ENCODE assay signal across 12 cellular contexts in the genomic region with DNA sequence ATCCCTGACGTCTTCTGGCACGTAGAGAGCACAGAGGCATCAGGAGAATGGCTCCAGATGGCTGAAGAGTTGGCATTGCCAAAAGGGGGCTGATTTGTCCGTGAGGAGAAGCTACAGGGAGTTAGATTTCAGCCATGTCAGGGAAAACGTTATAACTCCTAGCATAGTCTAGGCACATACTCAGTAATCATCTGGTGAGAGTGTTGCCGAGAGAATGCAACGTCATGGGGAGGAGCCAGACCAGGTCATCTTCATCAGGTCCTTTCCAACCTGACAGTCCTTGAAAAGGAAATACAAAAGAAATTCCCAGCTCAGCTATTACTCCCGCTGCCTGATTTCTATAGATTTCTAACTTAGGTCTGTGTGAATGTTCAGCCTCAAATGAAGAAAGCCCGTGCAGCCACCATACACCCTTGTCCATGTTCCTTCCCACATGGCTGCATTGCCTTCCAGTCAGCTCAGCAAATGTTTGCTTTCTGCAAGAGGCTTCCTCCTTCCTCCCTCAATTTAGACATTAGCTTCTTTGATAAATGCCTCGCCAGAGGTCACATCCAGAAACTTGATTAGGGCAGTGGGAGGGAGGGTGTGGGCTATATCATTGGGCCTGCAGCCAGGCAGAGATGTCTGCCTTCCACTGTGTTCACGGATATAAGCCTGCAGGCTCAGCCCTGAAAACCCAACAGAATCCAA.
A peak's percentile ranks its signal among the peaks of the same experiment; 100 is the strongest.
DNase-seq lines count a peak whose midpoint lies in the region; ATAC-seq and TF ChIP-seq lines count a peak whose summit lies in the region.
"Had no signal": no experiment of that assay in that cellular context is flagged by ENCODE, and none has a peak within 500 bp of the region (broad histone marks: within the 10 kb centered on the region; RNA-seq: fewer than 3 reads in every experiment).

No MANE protein-coding gene starts in this region.

- peak overlapping the region; percentile 7 for H3K4me2 ChIP-seq in GM23248 (ENCODE audit: unreplicated experiment)
- peak overlapping the region; percentile 13 for H3K4me2 ChIP-seq in smooth muscle cell

- H3K9me3 ChIP-seq in GM23248 (ENCODE audit: low read depth) = no peaks in the 10 kb centered on the region
- no peaks in the 10 kb centered on the region for H3K9me3 ChIP-seq in esophagus muscularis mucosa
- no peaks in the 10 kb centered on the region for H3K9me3 ChIP-seq in smooth muscle cell (replicated peaks; ENCODE audit: low read depth)
- H3K9me3 ChIP-seq: ovary had no signal

- H3K9me2 ChIP-seq in GM23248 (ENCODE audit: insufficient read depth) = no peaks in the 10 kb centered on the region

- in situ Hi-C loops in GM23248 (cut with MboI) = no loop called here

- H3K4me3 ChIP-seq in GM23248 (no peak overlapping the region), esophagus muscularis mucosa (no peak overlapping the region), smooth muscle cell (no peak overlapping the region)
- H3K4me3 ChIP-seq: lung, ovary had no signal

- H3F3A ChIP-seq in GM23248 (ENCODE audit: insufficient read depth) = peaks cover 67% of the 10 kb centered on the region
- peaks cover 28% of the 10 kb centered on the region for H3F3A ChIP-seq in smooth muscle cell (ENCODE audit: low read depth)

- H3K9ac ChIP-seq in GM23248 (peak overlapping the region; percentile 27; the same call in 1 of the 2 replicates), smooth muscle cell (ENCODE audit: low read depth) (no peak overlapping the region)

- DNase-seq in GM23248 (no peak), OCI-M1 (lab: John Stamatoyannopoulos, UW) (peak; percentile 32), esophagus muscularis mucosa (ENCODE audit: extremely low spot score) (no peak), smooth muscle cell (lab: John Stamatoyannopoulos, UW; ENCODE audit: unreplicated experiment) (no peak), NCI-H187 treated with DMSO at 0.1 percent for 48 hours (lab: John Stamatoyannopoulos, UW) (no peak)
- DNase-seq: activated naive CD8-positive, alpha-beta T cell treated with anti-CD3 and anti-CD28 coated beads for 36 hours; CD4-positive, alpha-beta T cell; ovary had no signal

- H3K27me3 ChIP-seq in GM23248 (replicated peaks; ENCODE audit: insufficient read depth) = no peaks in the 10 kb centered on the region
- no peaks in the 10 kb centered on the region for H3K27me3 ChIP-seq in esophagus muscularis mucosa
- H3K27me3 ChIP-seq in smooth muscle cell (ENCODE audit: low read depth) = no peaks in the 10 kb centered on the region
- H3K27me3 ChIP-seq: ovary had no signal

- H2AFZ ChIP-seq in GM23248 (no peak overlapping the region), smooth muscle cell (ENCODE audit: low read depth) (no peak overlapping the region)

- WGBS in GM23248 (ENCODE audit: low coverage in 1 of 2, low lambda C conversion rate in 2 of 2, missing lambda C conversion rate in 2 of 2), 2 experiments = 59 to 67% methylated on average over 10 of the region's 10 CpGs
- WGBS in esophagus muscularis mucosa = 76% methylated on average over 10 of the region's 10 CpGs
- WGBS in smooth muscle cell (ENCODE audit: low lambda C conversion rate) = 74% methylated on average over 10 of the region's 10 CpGs

- TF ChIP-seq EP300 in esophagus muscularis mucosa (IDR thresholded peaks at IDR 0.05) = no peak

- H3K4me1 ChIP-seq in GM23248 (ENCODE audit: insufficient read depth) = peaks cover 66% of the 10 kb centered on the region
- peaks cover 58 to 89% (median 87%) of the 10 kb centered on the region in 4 donors for H3K4me1 ChIP-seq in esophagus muscularis mucosa
- H3K4me1 ChIP-seq in smooth muscle cell (ENCODE audit: low read depth) = peaks cover 34% of the 10 kb centered on the region

- TF ChIP-seq POLR2A in esophagus muscularis mucosa (IDR thresholded peaks at IDR 0.05; ENCODE audit: low read depth) = no peak

- 0 out of 2 replicates have a peak, but pooled peaks cover 3% of the 10 kb centered on the region for H3K79me2 ChIP-seq in GM23248 (ENCODE audit: insufficient read depth)
- H3K79me2 ChIP-seq in smooth muscle cell (ENCODE audit: low read depth) = no peaks in the 10 kb centered on the region

- H3K36me3 ChIP-seq in GM23248 (ENCODE audit: low read depth) (peaks cover 24% of the 10 kb centered on the region; the same call in 1 of the 2 replicates), esophagus muscularis mucosa (peaks cover 0 to 22% (median 11%) of the 10 kb centered on the region in 4 donors), smooth muscle cell (ENCODE audit: low read depth) (no peaks in the 10 kb centered on the region)
- H3K36me3 ChIP-seq: ovary had no signal

- H3K27ac ChIP-seq in GM23248 = peak overlapping the region; percentile 86
- H3K27ac ChIP-seq in esophagus muscularis mucosa (replicated peaks in 1 of 4) = peak overlapping the region; percentile 47 to 90 (median 68)
- H3K27ac ChIP-seq in smooth muscle cell (ENCODE audit: low read depth) = peak overlapping the region; percentile 35
- H3K27ac ChIP-seq: ovary had no signal

- intact Hi-C loops in esophagus muscularis mucosa (cut with DNase I) = no loop called here

- ATAC-seq in GM18520 (IDR thresholded peaks at IDR 0.05; ENCODE audit: unreplicated experiment) = no peak
- ATAC-seq in HG02938 (IDR thresholded peaks at IDR 0.05; ENCODE audit: unreplicated experiment) = no peak
- ATAC-seq: stimulated activated effector memory CD8-positive, alpha-beta T cell treated with anti-CD3 and anti-CD28 coated beads, Interleukin-12 subunit alpha, Interleukin-12 subunit beta, amount 100 ng/mL, for 72 hours had no signal

- TF ChIP-seq CTCF in esophagus muscularis mucosa (IDR thresholded peaks at IDR 0.05) = no peak
- TF ChIP-seq CTCF in smooth muscle cell (IDR thresholded peaks at IDR 0.05; ENCODE audit: borderline replicate concordance, insufficient read depth, poor library complexity, severe bottlenecking) = no peak

- H4K20me1 ChIP-seq in GM23248 (ENCODE audit: insufficient read depth) = no peaks in the 10 kb centered on the region
- H4K20me1 ChIP-seq in smooth muscle cell (ENCODE audit: low read depth) = no peaks in the 10 kb centered on the region

Comparison
In these comparisons a context has a peak if more than half of its experiments do, and no peak if none do; other contexts are left out.
1. H3K27ac ChIP-seq: peak in every context shown above with its lines; median percentile 86 in GM23248; 68 in esophagus muscularis mucosa; 35 in smooth muscle cell.